27 cellular contexts compared by ENCODE assay signal in genomic region chr2:173373286-173373685, GRCh38.
"Had no signal": no experiment of that assay in that cellular context is flagged by ENCODE, and none has a peak within 500 bp of the region (broad histone marks: within the 10 kb centered on the region; RNA-seq: fewer than 3 reads in every experiment).

No MANE protein-coding gene starts in this region.

- H3K4me3 Mint-ChIP-seq: effector memory CD8-positive, alpha-beta T cell; immature natural killer cell; naive thymus-derived CD8-positive, alpha-beta T cell; nephron progenitor cell; stimulated activated effector memory CD8-positive, alpha-beta T cell treated with anti-CD3 and anti-CD28 coated beads, Interleukin-12 subunit alpha, Interleukin-12 subunit beta, amount 100 ng/mL, for 72 hours had no signal

- H3K9me3 Mint-ChIP-seq: effector memory CD8-positive, alpha-beta T cell; immature natural killer cell; naive thymus-derived CD8-positive, alpha-beta T cell; nephron progenitor cell; stimulated activated effector memory CD8-positive, alpha-beta T cell treated with anti-CD3 and anti-CD28 coated beads, Interleukin-12 subunit alpha, Interleukin-12 subunit beta, amount 100 ng/mL, for 72 hours had no signal

- DNase-seq: cortex of kidney; effector memory CD8-positive, alpha-beta T cell; erythroblast; esophagus squamous epithelium; foreskin melanocyte; glutamatergic neuron; heart right ventricle; hippocampal formation; immature natural killer cell; islet precursor cell; kidney glomerular epithelial cell; left ventricle myocardium superior; lower lobe of right lung; naive thymus-derived CD8-positive, alpha-beta T cell; nephron progenitor cell; nucleus accumbens; psoas muscle; right cardiac atrium; sigmoid colon; stimulated activated CD4-positive, alpha-beta T cell treated with anti-CD3 and anti-CD28 coated beads, Interleukin-2, amount 100 ng/mL, for 24 hours; stimulated activated CD4-positive, alpha-beta T cell treated with anti-CD3 and anti-CD28 coated beads, Interleukin-4, amount 100 ng/mL, for 24 hours; stimulated activated naive CD8-positive, alpha-beta T cell treated with anti-CD3 and anti-CD28 coated beads, Interleukin-15, Interleukin-2, amounts not matched to agents 100 U/mL and 50 U/mL, for 24 hours; substantia nigra; testis; tibial artery; upper lobe of left lung had no signal

- H3K36me3 ChIP-seq: heart right ventricle, lower lobe of right lung, sigmoid colon, tibial artery, upper lobe of left lung had no signal

- H3K27ac ChIP-seq: esophagus squamous epithelium, heart right ventricle, lower lobe of right lung, psoas muscle, sigmoid colon, testis, tibial artery, upper lobe of left lung had no signal

- H3K9me3 ChIP-seq: esophagus squamous epithelium, heart right ventricle, lower lobe of right lung, psoas muscle, sigmoid colon, testis, tibial artery, upper lobe of left lung had no signal

- H3K4me3 ChIP-seq: esophagus squamous epithelium, heart right ventricle, lower lobe of right lung, psoas muscle, sigmoid colon, testis, tibial artery, upper lobe of left lung had no signal

- ATAC-seq: effector memory CD8-positive, alpha-beta T cell; heart right ventricle; left ventricle myocardium superior; lower lobe of right lung; naive thymus-derived CD8-positive, alpha-beta T cell; psoas muscle; right cardiac atrium; stimulated activated effector memory CD8-positive, alpha-beta T cell treated with anti-CD3 and anti-CD28 coated beads, Interleukin-12 subunit alpha, Interleukin-12 subunit beta, amount 100 ng/mL, for 72 hours; stimulated activated naive CD8-positive, alpha-beta T cell treated with anti-CD3 and anti-CD28 coated beads, Interleukin-15, Interleukin-2, amounts not matched to agents 100 U/mL and 50 U/mL, for 24 hours had no signal

- H3K4me1 ChIP-seq: esophagus squamous epithelium, lower lobe of right lung, psoas muscle, sigmoid colon, testis, tibial artery, upper lobe of left lung had no signal

- H3K4me1 Mint-ChIP-seq: nephron progenitor cell had no signal

- H3K27ac Mint-ChIP-seq: effector memory CD8-positive, alpha-beta T cell; immature natural killer cell; naive thymus-derived CD8-positive, alpha-beta T cell; stimulated activated effector memory CD8-positive, alpha-beta T cell treated with anti-CD3 and anti-CD28 coated beads, Interleukin-12 subunit alpha, Interleukin-12 subunit beta, amount 100 ng/mL, for 72 hours had no signal

- H3K36me3 Mint-ChIP-seq: immature natural killer cell; naive thymus-derived CD8-positive, alpha-beta T cell had no signal

- H3K27me3 Mint-ChIP-seq: effector memory CD8-positive, alpha-beta T cell; naive thymus-derived CD8-positive, alpha-beta T cell had no signal

- H3K27me3 ChIP-seq: esophagus squamous epithelium, heart right ventricle, sigmoid colon, testis, tibial artery, upper lobe of left lung had no signal
